In the genomic region with DNA sequence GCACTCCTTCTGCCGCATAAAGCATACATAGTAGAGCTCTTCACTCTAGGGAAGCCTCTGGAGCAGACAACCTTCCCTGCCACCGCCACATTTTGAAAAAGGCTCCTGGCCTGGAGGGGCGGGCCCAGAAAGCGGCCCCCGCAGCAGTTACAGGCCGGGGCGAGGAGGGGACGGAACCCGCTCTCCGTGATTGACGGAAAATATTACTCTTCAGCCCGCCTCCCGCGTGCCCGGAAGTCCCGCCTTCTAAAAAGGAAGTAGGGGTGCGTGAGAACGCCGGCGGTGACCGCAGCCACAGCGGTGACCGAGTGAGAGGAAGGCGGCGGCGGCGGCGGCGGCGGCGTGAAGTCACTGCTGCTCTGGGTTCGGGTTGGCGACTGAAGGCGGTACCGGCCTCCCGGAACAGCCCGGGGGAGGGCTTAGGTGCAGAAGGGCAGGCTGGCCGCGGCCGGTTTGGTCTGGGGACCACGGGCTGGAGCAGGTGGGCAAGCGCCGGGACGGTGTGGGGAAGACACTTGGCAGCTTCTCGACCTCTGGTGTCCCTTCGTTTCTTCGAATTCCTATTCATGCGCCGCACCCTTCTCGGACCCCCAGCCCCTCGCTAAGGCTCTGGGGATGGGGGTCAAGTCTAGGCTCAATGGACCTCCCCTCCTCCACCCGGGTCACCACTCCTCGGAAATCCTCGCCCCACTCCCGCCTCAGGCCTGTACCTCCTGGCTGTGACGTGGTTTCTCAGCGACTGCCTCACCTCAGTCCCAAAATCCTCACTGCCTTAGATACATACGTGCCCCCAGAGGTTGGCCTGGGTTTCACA, we compare ENCODE assay signal across 8 cellular contexts. TPM values are rescaled to one million over a fixed set of nuclear protein-coding genes. Genes with fewer than 3 reads are reported as not detected.
DNase-seq lines count a peak whose midpoint lies in the region; ATAC-seq lines count a peak whose summit lies in the region.

HCCS (plus strand) TSS at position 295 of the 814 bp plus-strand sequence. CDS start 729 bp downstream, outside the sequence.

- intact Hi-C loops in left ventricle myocardium superior (cut with micrococcal nuclease): no loop called here
- intact Hi-C loops in aorta (cut with DNase I): no loop called here

- H3K27ac ChIP-seq in angular gyrus (ENCODE audit: low read depth, low read length) (peak within 1 kb of the TSS; percentile 16), aorta (ENCODE audit: low read depth in 1 of 2, low read length in 2 of 2) (peak within 1 kb of the TSS in 1 of 2 donors; percentile 56)

- peak within 1 kb of the TSS in 1 of 2 donors; percentile 72 for H3K4me3 ChIP-seq in aorta (ENCODE audit: low read length in 2 of 2)

- H3K4me1 ChIP-seq in aorta (ENCODE audit: control insufficient read depth in 1 of 2, insufficient read depth in 2 of 2, low read length in 2 of 2): no peaks in the 10 kb centered on the region

- H3K9me3 ChIP-seq in aorta (ENCODE audit: control insufficient read depth, low read length): no peaks in the 10 kb centered on the region

- DNase-seq in NCI-H1694 treated with DMSO at 0.1 percent for 48 hours (lab: John Stamatoyannopoulos, UW) (peak; percentile 35), T-helper 2 cell (peak; percentile 56 to 93 (median 78)), left ventricle myocardium superior (peak; percentile 89), putamen (ENCODE audit: low spot score) (peak; percentile 81), aorta (peak; percentile 89 to 93)

- ATAC-seq in GM18498 (IDR thresholded peaks at IDR 0.05; ENCODE audit: unreplicated experiment) (peak; percentile 93), HG02870 (IDR thresholded peaks at IDR 0.05; ENCODE audit: unreplicated experiment) (peak; percentile 87), left ventricle myocardium superior (peak; percentile 99), aorta (ENCODE audit: low FRiP score) (peak; percentile 92)

- H3K36me3 ChIP-seq in aorta (ENCODE audit: control insufficient read depth in 1 of 2, insufficient read depth in 2 of 2, low read length in 1 of 2): no peaks in the 10 kb centered on the region

- WGBS in aorta, 2 donors: 0 to 35% methylated on average over 58 of the region's 58 CpGs

- H3K27me3 ChIP-seq in aorta (ENCODE audit: control insufficient read depth in 1 of 2, insufficient read depth in 2 of 2, low read length in 1 of 2): no peaks in the 10 kb centered on the region

RNA-seq across cellular contexts. Expression of gene HCCS, which starts in this region (rescaled TPM):
- total RNA-seq in left ventricle myocardium superior (57.7 TPM), aorta (10 to 100 TPM; 14.0 to 18.1 TPM)
- 10 to 100 TPM; 10.9 to 27.2 TPM for polyA plus RNA-seq in aorta

Comparison
In these comparisons a context has a peak if more than half of its experiments do, and no peak if none do; other contexts are left out.
1. DNase-seq: peak in every context shown above with its lines; median percentile 91 in aorta; 89 in left ventricle myocardium superior; 81 in putamen; 78 in T-helper 2 cell; 35 in NCI-H1694 treated with DMSO at 0.1 percent for 48 hours.